ENCODE assay signal across 12 cellular contexts in genomic region chr9:88114283-88114967, GRCh38. TPM values are rescaled to one million over a fixed set of nuclear protein-coding genes. Genes with fewer than 3 reads are reported as not detected.
DNase-seq lines count a peak whose midpoint lies in the region; ATAC-seq, FAIRE-seq and TF ChIP-seq lines count a peak whose summit lies in the region.
"Not testable (repeated sequence)": the region's sequence is repeated elsewhere in the genome, so short reads cannot be mapped to it uniquely, and the experiment has no call there.
"Had no signal": no experiment of that assay in that cellular context is flagged by ENCODE, and none has a peak within 500 bp of the region (broad histone marks: within the 10 kb centered on the region; RNA-seq: fewer than 3 reads in every experiment).

No MANE protein-coding gene starts in this region.

- POLR2A ChIA-PET in K562 (lab: Yijun Ruan, JAX), result interaction anchor here (0.6 kb wide), 1 partner anchor 266 kb away, joined by 3 read pairs; no protein-coding TSS in a partner anchor

- not testable (repeated sequence) for H3K27me3 Mint-ChIP-seq in endodermal cell (ENCODE audit: insufficient read depth)

- not testable (repeated sequence) for H2AFZ ChIP-seq in K562 (ENCODE audit: low read depth, low read length); osteoblast (ENCODE audit: low read length)

- H3K27ac Mint-ChIP-seq in endodermal cell; stimulated activated effector memory CD8-positive, alpha-beta T cell treated with anti-CD3 and anti-CD28 coated beads, Interleukin-12 subunit alpha, Interleukin-12 subunit beta, amount 100 ng/mL, for 72 hours: not testable (repeated sequence)

- FAIRE-seq in K562 (lab: Jason Lieb, UNC), result not testable (repeated sequence)
- peak; percentile 75 for FAIRE-seq in urothelium cell line (lab: Jason Lieb, UNC)

- 0% methylated on average over 9 of the region's 17 CpGs for WGBS in K562 (ENCODE audit: insufficient coverage, low coverage, missing lambda C conversion rate)
- WGBS in endodermal cell (ENCODE audit: insufficient coverage in 1 of 2, insufficient read length in 1 of 2), 2 experiments, result 89 to 96% methylated on average over 4 to 11 of the region's 17 CpGs

- not testable (repeated sequence) for TF ChIP-seq RAD21 in K562 (CRISPR knock-in tag; conservative IDR thresholded peaks at IDR 0.05 in 1 of 2, IDR thresholded peaks at IDR 0.05 in 1 of 2)

- not testable (repeated sequence) for TF ChIP-seq EP300 in K562 (IDR thresholded peaks at IDR 0.05; ENCODE audit: low read length)

- not testable (repeated sequence) for H3K36me3 Mint-ChIP-seq in endodermal cell (ENCODE audit: low read depth); stimulated activated effector memory CD8-positive, alpha-beta T cell treated with anti-CD3 and anti-CD28 coated beads, Interleukin-12 subunit alpha, Interleukin-12 subunit beta, amount 100 ng/mL, for 72 hours

- in situ Hi-C loops in K562 (cut with MboI), result loop anchor here (5.0 kb wide), 1 partner anchor 172 kb away; no protein-coding TSS in a partner anchor

- H3K27ac ChIP-seq in K562 (ENCODE audit: extremely low read depth, low read depth, low read length); endodermal cell (ENCODE audit: low read depth, low read length); osteoblast (ENCODE audit: low read depth, low read length): not testable (repeated sequence)

- H3K4me1 ChIP-seq in K562 (replicated peaks in 1 of 2; ENCODE audit: control insufficient read depth in 2 of 2, insufficient read depth in 2 of 2, low read length in 2 of 2); endodermal cell (ENCODE audit: control insufficient read depth, insufficient read depth, low read length); osteoblast (ENCODE audit: insufficient read depth, low read length): not testable (repeated sequence)

- not testable (repeated sequence) for H3K4me3 Mint-ChIP-seq in endodermal cell; stimulated activated effector memory CD8-positive, alpha-beta T cell treated with anti-CD3 and anti-CD28 coated beads, Interleukin-12 subunit alpha, Interleukin-12 subunit beta, amount 100 ng/mL, for 72 hours

- H3K27me3 ChIP-seq in K562 (ENCODE audit: control insufficient read depth in 2 of 2, insufficient read depth in 2 of 2, low read length in 2 of 2); endodermal cell (ENCODE audit: control insufficient read depth, insufficient read depth, low read length, poor library complexity, severe bottlenecking); osteoblast (ENCODE audit: insufficient read depth, low read length): not testable (repeated sequence)

- TF ChIP-seq CTCF in K562 (IDR thresholded peaks at IDR 0.05 in 2 of 3, conservative IDR thresholded peaks at IDR 0.05 in 1 of 3; ENCODE audit: insufficient read depth in 2 of 3, low read depth in 1 of 3, low read length in 3 of 3); endodermal cell (conservative IDR thresholded peaks at IDR 0.05); osteoblast (IDR thresholded peaks at IDR 0.05; ENCODE audit: extremely low read depth, low read depth, low read length): not testable (repeated sequence)

- not testable (repeated sequence) for H3K4me3 ChIP-seq in K562; endodermal cell (ENCODE audit: low read length); osteoblast (ENCODE audit: insufficient read depth, low read length)

- H3K4me2 ChIP-seq in K562 (ENCODE audit: insufficient read depth, low read length); osteoblast (ENCODE audit: insufficient read depth, low read length): not testable (repeated sequence)

- not testable (repeated sequence) for TF ChIP-seq POLR2A in K562 (conservative IDR thresholded peaks at IDR 0.05)

- not testable (repeated sequence) for H3K9ac ChIP-seq in K562 (ENCODE audit: insufficient read depth in 1 of 2, low read depth in 2 of 2, low read length in 2 of 2); endodermal cell (ENCODE audit: extremely low read depth, low read length, poor library complexity, severe bottlenecking)

- not testable (repeated sequence) for H3K9me3 ChIP-seq in K562 (replicated peaks; ENCODE audit: control insufficient read depth, insufficient read depth, low read depth, low read length); endodermal cell (ENCODE audit: control insufficient read depth, low read length); osteoblast (ENCODE audit: low read depth, low read length)

- BruUV-seq in K562 (replicated peaks; lab: Mats Ljungman, UMichigan), result not testable (repeated sequence)

- intact Hi-C loops in K562 (cut with micrococcal nuclease), result not testable (repeated sequence)

- not testable (repeated sequence) for H3K9me1 ChIP-seq in K562 (ENCODE audit: control insufficient read depth, insufficient read depth, low read length)

- H4K20me1 ChIP-seq in K562 (replicated peaks; ENCODE audit: control insufficient read depth, insufficient read depth, low read length); osteoblast (ENCODE audit: insufficient read depth, low read length): not testable (repeated sequence)

- ATAC-seq in K562, result not testable (repeated sequence)
- peak; percentile 24 for ATAC-seq in stimulated activated effector memory CD8-positive, alpha-beta T cell treated with anti-CD3 and anti-CD28 coated beads, Interleukin-12 subunit alpha, Interleukin-12 subunit beta, amount 100 ng/mL, for 72 hours

- CTCF ChIA-PET in K562 (lab: Yijun Ruan, JAX; ENCODE audit: low intra/inter-chr PET ratio), result not testable (repeated sequence)

- not testable (repeated sequence) for H3K36me3 ChIP-seq in K562 (ENCODE audit: control insufficient read depth, insufficient read depth, low read length); endodermal cell (ENCODE audit: control insufficient read depth, insufficient read depth, low read length); osteoblast (ENCODE audit: insufficient read depth, low read length)

- not testable (repeated sequence) for H3K9me3 Mint-ChIP-seq in endodermal cell; stimulated activated effector memory CD8-positive, alpha-beta T cell treated with anti-CD3 and anti-CD28 coated beads, Interleukin-12 subunit alpha, Interleukin-12 subunit beta, amount 100 ng/mL, for 72 hours

- H3K79me2 ChIP-seq in K562 (ENCODE audit: control insufficient read depth, insufficient read depth, low read length); osteoblast (ENCODE audit: insufficient read depth, low read length): not testable (repeated sequence)

- not testable (repeated sequence) for DNase-seq in K562 (ENCODE audit: extremely low read depth in 1 of 4, low spot score in 3 of 4); stimulated activated effector memory CD8-positive, alpha-beta T cell treated with anti-CD3 and anti-CD28 coated beads, Interleukin-12 subunit alpha, Interleukin-12 subunit beta, amount 100 ng/mL, for 72 hours (ENCODE audit: low spot score in 2 of 2); urothelium cell line (ENCODE audit: low spot score)
- DNase-seq in endodermal cell (peak; percentile 17), osteoblast (ENCODE audit: insufficient read length, low spot score, missing footprints) (peak; percentile 68)

- not testable (repeated sequence) for H3K4me1 Mint-ChIP-seq in endodermal cell; stimulated activated effector memory CD8-positive, alpha-beta T cell treated with anti-CD3 and anti-CD28 coated beads, Interleukin-12 subunit alpha, Interleukin-12 subunit beta, amount 100 ng/mL, for 72 hours

TF ChIP-seq in K562, 482 proteins besides CTCF, POLR2A, EP300 and RAD21:
- peak; percentile 54 for TF ChIP-seq RBFOX2 (IDR thresholded peaks at IDR 0.05; ENCODE audit: low read depth, low read length)

RNA-seq across cellular contexts. Expression of gene SPATA31C2, which starts 23.9 kb away (rescaled TPM):
- 0.18 and 0.25 TPM in 2 replicates for total RNA-seq in K562 (2011; cell fraction: chromatin; rRNA removed; ENCODE audit: low replicate concordance)
- 0.13 and 0.17 TPM in 2 replicates for total RNA-seq in K562 (2011; cell fraction: nucleolus; rRNA removed)
- 0.29 TPM in 1 of 2 replicates, not detected in the other for total RNA-seq in K562 (2011; cell fraction: nucleoplasm; rRNA removed)
- total RNA-seq in K562 (2014; rRNA removed) (0.04 and 0.14 TPM in 2 replicates), K562 (2014; rRNA removed; fragmentation: Illumina TruSeq; extraction: Trizol) (0.04 and 0.06 TPM in 2 replicates), K562 (2015; rRNA removed; fragmentation: Illumina TruSeq; extraction: Trizol) (0.04 and 0.08 TPM in 2 replicates), K562 (2021) (0.04 and 0.16 TPM in 2 replicates), endodermal cell (not detected), osteoblast (not detected in 2 replicates)
- polyA plus RNA-seq in K562 (2011; rRNA removed) (0.06 TPM in 1 of 2 replicates, not detected in the other), K562 (2014; fragmentation: Illumina TruSeq; extraction: Trizol) (0.16 and 0.17 TPM in 2 replicates), K562 (2014; fragmentation: Nextera tagmentation; extraction: Ambion mirVana) (under 1 TPM; 0.23 to 0.27 TPM), K562 (2014; rRNA removed) (0.03 and 0.21 TPM in 2 replicates)
- polyA plus RNA-seq in K562 (2011; cell fraction: cytosol; rRNA removed), result 0.03 and 0.07 TPM in 2 replicates
- 0.06 TPM in 2 replicates for polyA plus RNA-seq in K562 (2011; cell fraction: nucleus; rRNA removed)
- polyA plus RNA-seq in K562 (2012), result 0.21 and 0.33 TPM in 2 replicates
- 0.04 and 0.06 TPM in 2 replicates for polyA minus RNA-seq in K562 (2011; rRNA and poly(A)+ RNA removed)
- not detected in 2 replicates for polyA minus RNA-seq in K562 (2011; cell fraction: cytosol; rRNA and poly(A)+ RNA removed)
- 0.11 TPM in 1 of 2 replicates, not detected in the other for polyA minus RNA-seq in K562 (2011; cell fraction: nucleus; rRNA and poly(A)+ RNA removed)
- polyA plus RNA-seq in endodermal cell (2013, experiment 1 of 2), result 0.61 TPM
- 0.37 TPM for polyA plus RNA-seq in endodermal cell (2013, experiment 2 of 2)
- total RNA-seq: CD4-positive, alpha-beta memory T cell; CD8-positive, alpha-beta memory T cell; Daoy; G401; GM12878 had no signal
- polyA plus RNA-seq: AG04450; CD14-positive monocyte; CD8-positive, alpha-beta memory T cell; GM12878 had no signal
